In genomic region chr20:25011261-25011660, GRCh38 we compare ENCODE assay signal across 14 cellular contexts. TPM values are rescaled to one million over a fixed set of nuclear protein-coding genes. Genes with fewer than 3 reads are reported as not detected.
DNase-seq lines count a peak whose midpoint lies in the region; ATAC-seq and TF ChIP-seq lines count a peak whose summit lies in the region.
"Had no signal": no experiment of that assay in that cellular context is flagged by ENCODE, and none has a peak within 500 bp of the region (broad histone marks: within the 10 kb centered on the region; RNA-seq: fewer than 3 reads in every experiment).

No MANE protein-coding gene starts in this region.

- no peak for ATAC-seq in stimulated activated effector memory CD8-positive, alpha-beta T cell treated with anti-CD3 and anti-CD28 coated beads, Interleukin-12 subunit alpha, Interleukin-12 subunit beta, amount 100 ng/mL, for 72 hours
- no peak for ATAC-seq in HG03039 (IDR thresholded peaks at IDR 0.05; ENCODE audit: unreplicated experiment)

- no peak overlapping the region for H3K4me3 ChIP-seq in left ventricle myocardium inferior
- no peak overlapping the region for H3K4me3 ChIP-seq in right atrium auricular region

- H3K27ac ChIP-seq in left ventricle myocardium inferior (replicated peaks) (peak overlapping the region; percentile 76), right atrium auricular region (peak overlapping the region in 1 of 2 donors; percentile 82)
- H3K27ac ChIP-seq: KMS-11 had no signal

- H3K36me3 Mint-ChIP-seq in stimulated activated effector memory CD8-positive, alpha-beta T cell treated with anti-CD3 and anti-CD28 coated beads, Interleukin-12 subunit alpha, Interleukin-12 subunit beta, amount 100 ng/mL, for 72 hours, result peaks cover 46% of the 10 kb centered on the region

- intact Hi-C loops in left ventricle myocardium inferior (cut with micrococcal nuclease), result no loop called here

- H3K36me3 ChIP-seq in left ventricle myocardium inferior (peaks cover 99% of the 10 kb centered on the region), right atrium auricular region (peaks cover 78% of the 10 kb centered on the region)

- no peaks in the 10 kb centered on the region for H3K27me3 ChIP-seq in left ventricle myocardium inferior (ENCODE audit: low read depth)
- no peaks in the 10 kb centered on the region for H3K27me3 ChIP-seq in right atrium auricular region

- no peaks in the 10 kb centered on the region for H3K4me1 Mint-ChIP-seq in stimulated activated effector memory CD8-positive, alpha-beta T cell treated with anti-CD3 and anti-CD28 coated beads, Interleukin-12 subunit alpha, Interleukin-12 subunit beta, amount 100 ng/mL, for 72 hours

- DNase-seq in left ventricle myocardium inferior (no peak), right atrium auricular region (ENCODE audit: low spot score) (no peak), islet precursor cell (peak; percentile 26), AG08396 (ENCODE audit: low spot score) (no peak)
- DNase-seq in stimulated activated effector memory CD8-positive, alpha-beta T cell treated with anti-CD3 and anti-CD28 coated beads, Interleukin-12 subunit alpha, Interleukin-12 subunit beta, amount 100 ng/mL, for 72 hours (ENCODE audit: low spot score in 2 of 2), result no peak
- no peak for DNase-seq in activated CD4-positive, CD25-positive, alpha-beta regulatory T cell (lab: John Stamatoyannopoulos, UW)
- DNase-seq: DMS79 treated with DMSO at 0.1 percent for 48 hours, MV-4-11, NCI-H1694 treated with DMSO at 0.1 percent for 48 hours, NCI-H510A, NCI-H774, SHP77 had no signal

- no peaks in the 10 kb centered on the region for H3K9me3 Mint-ChIP-seq in stimulated activated effector memory CD8-positive, alpha-beta T cell treated with anti-CD3 and anti-CD28 coated beads, Interleukin-12 subunit alpha, Interleukin-12 subunit beta, amount 100 ng/mL, for 72 hours

- H3K4me1 ChIP-seq in left ventricle myocardium inferior (peaks cover 86% of the 10 kb centered on the region), right atrium auricular region (peaks cover 0 to 10% of the 10 kb centered on the region in 2 donors)

- H3K9me3 ChIP-seq in left ventricle myocardium inferior (replicated peaks) (no peaks in the 10 kb centered on the region), right atrium auricular region (no peaks in the 10 kb centered on the region)

- H3K4me3 Mint-ChIP-seq in stimulated activated effector memory CD8-positive, alpha-beta T cell treated with anti-CD3 and anti-CD28 coated beads, Interleukin-12 subunit alpha, Interleukin-12 subunit beta, amount 100 ng/mL, for 72 hours, result no peak overlapping the region

- TF ChIP-seq CTCF in left ventricle myocardium inferior (IDR thresholded peaks at IDR 0.05; ENCODE audit: borderline replicate concordance) (no peak), right atrium auricular region (IDR thresholded peaks at IDR 0.05) (no peak)

- peak overlapping the region; percentile 13 for H3K27ac Mint-ChIP-seq in stimulated activated effector memory CD8-positive, alpha-beta T cell treated with anti-CD3 and anti-CD28 coated beads, Interleukin-12 subunit alpha, Interleukin-12 subunit beta, amount 100 ng/mL, for 72 hours

RNA-seq across cellular contexts. Expression of gene APMAP, which starts 18.7 kb away (rescaled TPM):
- total RNA-seq in left ventricle myocardium inferior, result 23.8 TPM
- 10 to 100 TPM; 30.3 to 30.5 TPM for total RNA-seq in right atrium auricular region

RNA-seq across cellular contexts. Expression of gene ACSS1, which starts 46.7 kb away (rescaled TPM):
- 159 TPM for total RNA-seq in left ventricle myocardium inferior
- 10 to 100 TPM; 25.6 to 26.4 TPM for total RNA-seq in right atrium auricular region
